ENCODE assay signal across 1 cellular context in genomic region chr17:75872434-75873351, GRCh38.
TF ChIP-seq lines count a peak whose summit lies in the region.

No MANE protein-coding gene starts in this region.

TF ChIP-seq in HepG2, 621 proteins besides CTCF, POLR2A, EP300 and RAD21 (continued from another document and continues in another):
- TF ChIP-seq THAP9 (CRISPR knock-in tag; IDR thresholded peaks at IDR 0.05; ENCODE audit: borderline replicate concordance) (peak; percentile 82; the same call in 1 of the 2 replicates), ZKSCAN8 (CRISPR knock-in tag; IDR thresholded peaks at IDR 0.05; ENCODE audit: borderline replicate concordance) (peak; percentile 85; the same call in 1 of the 2 replicates), ZKSCAN1 (IDR thresholded peaks at IDR 0.05; ENCODE audit: low read length) (no peak), ZNF614 (CRISPR knock-in tag; IDR thresholded peaks at IDR 0.05; ENCODE audit: borderline replicate concordance) (peak; percentile 97), ZNF230 (CRISPR knock-in tag; IDR thresholded peaks at IDR 0.05) (peak; percentile 14; the same call in 1 of the 2 replicates), GATAD1 (CRISPR knock-in tag; IDR thresholded peaks at IDR 0.05) (peak; percentile 52), CCDC6 (CRISPR knock-in tag; IDR thresholded peaks at IDR 0.05) (peak; percentile 95), ZNF331 (CRISPR knock-in tag; IDR thresholded peaks at IDR 0.05) (peak; percentile 89), AGO1 (IDR thresholded peaks at IDR 0.05; ENCODE audit: low read depth, low read length, poor library complexity, severe bottlenecking) (peak; percentile 94), MAZ (IDR thresholded peaks at IDR 0.05; ENCODE audit: borderline replicate concordance, low read depth, low read length) (peak; percentile 93; the same call in 1 of the 2 replicates), MAZ (CRISPR knock-in tag; IDR thresholded peaks at IDR 0.05; ENCODE audit: low read depth) (peak; percentile 96), TFE3 (CRISPR knock-in tag; IDR thresholded peaks at IDR 0.05) (peak; percentile 80), ZNF660 (CRISPR knock-in tag; IDR thresholded peaks at IDR 0.05; ENCODE audit: borderline replicate concordance, low read depth) (no peak), MAFF (IDR thresholded peaks at IDR 0.05; ENCODE audit: low read depth, low read length) (no peak), ZNF280D (CRISPR knock-in tag; IDR thresholded peaks at IDR 0.05) (peak; percentile 90), TBX2 (CRISPR knock-in tag; IDR thresholded peaks at IDR 0.05; ENCODE audit: borderline replicate concordance) (peak; percentile 98), ZNF839 (CRISPR knock-in tag; IDR thresholded peaks at IDR 0.05; ENCODE audit: borderline replicate concordance) (peak; percentile 70; the same call in 1 of the 2 replicates), LRRFIP1 (CRISPR knock-in tag; conservative IDR thresholded peaks at IDR 0.05) (no peak), ZFP91 (CRISPR knock-in tag; IDR thresholded peaks at IDR 0.05; ENCODE audit: borderline replicate concordance) (peak; percentile 86; the same call in 1 of the 2 replicates), ZNF7 (CRISPR knock-in tag; IDR thresholded peaks at IDR 0.05) (no peak), PAWR (CRISPR knock-in tag; IDR thresholded peaks at IDR 0.05; ENCODE audit: borderline replicate concordance) (no peak), ETV6 (CRISPR knock-in tag; conservative IDR thresholded peaks at IDR 0.05) (peak; percentile 64; the same call in 1 of the 2 replicates), ZNF33B (CRISPR knock-in tag; IDR thresholded peaks at IDR 0.05) (peak; percentile 85; the same call in 1 of the 2 replicates), CSRNP1 (CRISPR knock-in tag; IDR thresholded peaks at IDR 0.05) (peak; percentile 93), NFYC (CRISPR knock-in tag; IDR thresholded peaks at IDR 0.05) (peak; percentile 44; the same call in 1 of the 2 replicates), AKAP8 (CRISPR knock-in tag; IDR thresholded peaks at IDR 0.05) (peak; percentile 98), HNRNPK (IDR thresholded peaks at IDR 0.05; ENCODE audit: low read depth, low read length, poor library complexity, severe bottlenecking) (no peak), ZSCAN9 (CRISPR knock-in tag; IDR thresholded peaks at IDR 0.05; ENCODE audit: borderline replicate concordance) (peak; percentile 64), ZNF619 (CRISPR knock-in tag; IDR thresholded peaks at IDR 0.05) (peak; percentile 93; the same call in 1 of the 2 replicates), TEAD3 (CRISPR knock-in tag; optimal IDR thresholded peaks at IDR 0.05; ENCODE audit: borderline replicate concordance) (peak; percentile 95), HNF4G (IDR thresholded peaks at IDR 0.05; ENCODE audit: borderline replicate concordance, low read depth, low read length) (peak; percentile 55; the same call in 1 of the 2 replicates), HNF4G (CRISPR knock-in tag; IDR thresholded peaks at IDR 0.05; ENCODE audit: borderline replicate concordance, low read depth) (peak; percentile 96), YEATS2 (CRISPR knock-in tag; IDR thresholded peaks at IDR 0.05; ENCODE audit: borderline replicate concordance) (peak; percentile 60; the same call in 1 of the 2 replicates), ZBTB3 (CRISPR knock-in tag; IDR thresholded peaks at IDR 0.05; ENCODE audit: borderline replicate concordance, low read depth) (0 out of 2 replicates have a peak, but pooled peaks have one; percentile 50), NFKBIZ (CRISPR knock-in tag; IDR thresholded peaks at IDR 0.05) (peak; percentile 70), ZNF878 (CRISPR knock-in tag; IDR thresholded peaks at IDR 0.05) (peak; percentile 94; the same call in 1 of the 2 replicates), MBNL3 (CRISPR knock-in tag; conservative IDR thresholded peaks at IDR 0.05) (no peak), NFE2L2 (IDR thresholded peaks at IDR 0.05; ENCODE audit: low read length) (no peak), ZNF567 (CRISPR knock-in tag; IDR thresholded peaks at IDR 0.05; ENCODE audit: borderline replicate concordance) (peak; percentile 85), ZSCAN21 (CRISPR knock-in tag; IDR thresholded peaks at IDR 0.05; ENCODE audit: borderline replicate concordance) (peak; percentile 86; the same call in 1 of the 2 replicates), ELF1 (CRISPR knock-in tag; IDR thresholded peaks at IDR 0.05) (no peak; the same call in none of the 2 replicates), ZNF414 (CRISPR knock-in tag; IDR thresholded peaks at IDR 0.05) (peak; percentile 93), MIXL1 (CRISPR knock-in tag; IDR thresholded peaks at IDR 0.05) (peak; percentile 93), TAF1 (CRISPR knock-in tag; IDR thresholded peaks at IDR 0.05) (peak; percentile 73), ZFP90 (CRISPR knock-in tag; IDR thresholded peaks at IDR 0.05; ENCODE audit: borderline replicate concordance) (peak; percentile 94), KLF12 (CRISPR knock-in tag; IDR thresholded peaks at IDR 0.05; ENCODE audit: borderline replicate concordance) (peak; percentile 90), ZNF841 (CRISPR knock-in tag; IDR thresholded peaks at IDR 0.05; ENCODE audit: borderline replicate concordance) (no peak), GMEB1 (CRISPR knock-in tag; IDR thresholded peaks at IDR 0.05; ENCODE audit: borderline replicate concordance) (peak; percentile 68), MLX (CRISPR knock-in tag; IDR thresholded peaks at IDR 0.05) (peak; percentile 81; the same call in 1 of the 2 replicates)
